ENCODE assay signal across 8 cellular contexts in genomic region chr15:41230345-41230649, GRCh38. TPM values are rescaled to one million over a fixed set of nuclear protein-coding genes. Genes with fewer than 3 reads are reported as not detected.
DNase-seq lines count a peak whose midpoint lies in the region; ATAC-seq and TF ChIP-seq lines count a peak whose summit lies in the region.

No MANE protein-coding gene starts in this region.

- intact Hi-C loops in esophagus squamous epithelium (cut with DNase I), result no loop called here

- H3K4me1 ChIP-seq in esophagus squamous epithelium (peaks cover 7 to 39% (median 11%) of the 10 kb centered on the region in 3 donors), rectal smooth muscle tissue (ENCODE audit: control insufficient read depth, insufficient read depth, low read length) (peaks cover 6% of the 10 kb centered on the region)

- H3K9me3 ChIP-seq in SK-N-MC (ENCODE audit: low read depth, low read length) (no peaks in the 10 kb centered on the region), esophagus squamous epithelium (no peaks in the 10 kb centered on the region)

- ATAC-seq in GM19035 (IDR thresholded peaks at IDR 0.05; ENCODE audit: unreplicated experiment), result no peak
- no peak for ATAC-seq in HG03571 (IDR thresholded peaks at IDR 0.05; ENCODE audit: unreplicated experiment)

- no peak overlapping the region for H3K9ac ChIP-seq in SK-N-MC (ENCODE audit: insufficient read length)
- no peak overlapping the region for H3K9ac ChIP-seq in rectal smooth muscle tissue (ENCODE audit: low read length)

- TF ChIP-seq CTCF in GM06990 (IDR thresholded peaks at IDR 0.05; ENCODE audit: insufficient read depth, low read length, poor library complexity, severe bottlenecking) (no peak), esophagus squamous epithelium (IDR thresholded peaks at IDR 0.05) (no peak)

- no peak overlapping the region for H3K27ac ChIP-seq in SK-N-MC
- peak overlapping the region; percentile 91 to 99 (median 96) for H3K27ac ChIP-seq in esophagus squamous epithelium
- peak overlapping the region; percentile 65 for H3K27ac ChIP-seq in rectal smooth muscle tissue (ENCODE audit: low read depth, low read length)

- 32 to 36% methylated on average over 4 to 10 of the region's 10 CpGs for WGBS in esophagus squamous epithelium, 2 donors

- no peak for TF ChIP-seq POLR2A in esophagus squamous epithelium (IDR thresholded peaks at IDR 0.05)

- H3K27me3 ChIP-seq in GM06990 (replicated peaks; ENCODE audit: control insufficient read depth, insufficient read depth, low read length) (no peaks in the 10 kb centered on the region), esophagus squamous epithelium (no peaks in the 10 kb centered on the region), rectal smooth muscle tissue (ENCODE audit: control insufficient read depth, insufficient read depth, low read length) (no peaks in the 10 kb centered on the region)

- no peaks in the 10 kb centered on the region for H3K36me3 ChIP-seq in GM06990 (ENCODE audit: control insufficient read depth, insufficient read depth, low read length)
- H3K36me3 ChIP-seq in SK-N-MC (ENCODE audit: insufficient read depth, low read length), result no peaks in the 10 kb centered on the region
- H3K36me3 ChIP-seq in esophagus squamous epithelium, result no peaks in the 10 kb centered on the region
- no peaks in the 10 kb centered on the region for H3K36me3 ChIP-seq in rectal smooth muscle tissue (ENCODE audit: control insufficient read depth, insufficient read depth, low read length)

- DNase-seq in GM06990 (ENCODE audit: extremely low read depth, insufficient read length) (no peak), SK-N-MC (ENCODE audit: low read depth, low spot score) (no peak), esophagus squamous epithelium (lab: John Stamatoyannopoulos, UW) (no peak), HPDE6-E6E7 (ENCODE audit: extremely low spot score) (no peak), GM03348 (ENCODE audit: low spot score) (no peak)

- H3K4me3 ChIP-seq in GM06990 (replicated peaks; ENCODE audit: low read depth, low read length) (peak overlapping the region; percentile 89), SK-N-MC (peak overlapping the region; percentile 100; the same call in 1 of the 2 replicates), esophagus squamous epithelium (peak overlapping the region; percentile 67 to 90 (median 78)), rectal smooth muscle tissue (ENCODE audit: low read length) (peak overlapping the region; percentile 54)

RNA-seq across cellular contexts. Expression of gene EXD1, which starts 0.3 kb away (rescaled TPM):
- not detected for total RNA-seq in esophagus squamous epithelium

RNA-seq across cellular contexts. Expression of gene CHP1, which starts 0.8 kb away (rescaled TPM):
- total RNA-seq in esophagus squamous epithelium, result 100 to 1,000 TPM; 115 to 241 (median 160) TPM
